Comparison of ENCODE assay signal across 29 cellular contexts in the genomic region with DNA sequence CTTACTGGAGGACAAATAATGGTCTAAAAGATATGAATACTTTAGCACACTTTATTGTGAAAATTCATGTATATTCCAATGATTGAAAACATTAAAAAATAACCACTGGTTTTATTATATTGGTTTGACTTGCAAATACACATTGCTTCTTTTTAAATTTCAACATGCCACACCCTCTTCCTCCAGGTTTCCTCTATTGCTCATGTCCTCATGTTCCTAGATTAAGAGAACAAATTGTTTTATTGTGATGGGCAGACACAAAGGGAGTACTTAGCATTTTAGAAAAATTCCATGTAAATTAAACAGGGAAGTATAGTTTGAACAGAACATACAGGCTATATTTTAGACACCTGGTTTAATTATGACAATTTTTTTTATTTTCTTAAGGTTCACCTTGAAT.
"Had no signal": no experiment of that assay in that cellular context is flagged by ENCODE, and none has a peak within 500 bp of the region (broad histone marks: within the 10 kb centered on the region; RNA-seq: fewer than 3 reads in every experiment).

No MANE protein-coding gene starts in this region.

- H3K4me3 Mint-ChIP-seq: activated CD4-positive, alpha-beta memory T cell treated with anti-CD3 and anti-CD28 coated beads for 36 hours; activated CD4-positive, alpha-beta T cell treated with anti-CD3 and anti-CD28 coated beads for 36 hours; activated CD4-positive, alpha-beta T cell treated with anti-CD3 and anti-CD28 coated beads, Interleukin-2, amount 10 ng/mL, durations not matched to agents 24 days and 14 days; activated naive CD4-positive, alpha-beta T cell treated with anti-CD3 and anti-CD28 coated beads, Interleukin-2, amount 10 ng/mL, durations not matched to agents 7 days and 5 days; activated naive CD8-positive, alpha-beta T cell treated with anti-CD3 and anti-CD28 coated beads, Interleukin-2, amount 10 ng/mL, durations not matched to agents 7 days and 5 days; activated T-cell treated with anti-CD3 and anti-CD28 coated beads, Interleukin-2, amount 50 U/mL, for 24 hours; activated T-cell treated with anti-CD3 and anti-CD28 coated beads, Interleukin-2, amount 50 U/mL, for 72 hours; central memory CD8-positive, alpha-beta T cell; endodermal cell had no signal

- H3K27ac ChIP-seq: brain microvascular endothelial cell, dorsolateral prefrontal cortex, esophagus muscularis mucosa, gastroesophageal sphincter, heart right ventricle had no signal

- H3K4me1 Mint-ChIP-seq: central memory CD8-positive, alpha-beta T cell had no signal

- H3K36me3 Mint-ChIP-seq: activated CD4-positive, alpha-beta memory T cell treated with anti-CD3 and anti-CD28 coated beads for 36 hours; activated naive CD8-positive, alpha-beta T cell treated with anti-CD3 and anti-CD28 coated beads, Interleukin-2, amount 10 ng/mL, durations not matched to agents 7 days and 5 days had no signal

- DNase-seq: activated CD4-positive, alpha-beta memory T cell treated with anti-CD3 and anti-CD28 coated beads for 36 hours; activated CD4-positive, alpha-beta T cell treated with anti-CD3 and anti-CD28 coated beads for 36 hours; activated CD4-positive, alpha-beta T cell treated with anti-CD3 and anti-CD28 coated beads, Interleukin-2, amount 10 ng/mL, durations not matched to agents 24 days and 14 days; activated CD4-positive, CD25-positive, alpha-beta regulatory T cell; activated CD4-positive, CD25-positive, alpha-beta regulatory T cell treated with anti-CD3 and anti-CD28 coated beads, Interleukin-2, amount 50 U/mL, for 72 hours; activated CD8-positive, alpha-beta memory T cell treated with anti-CD3 and anti-CD28 coated beads, Interleukin-2, amount 50 U/mL, for 48 hours; activated gamma-delta T cell; activated naive CD4-positive, alpha-beta T cell; activated naive CD4-positive, alpha-beta T cell treated with anti-CD3 and anti-CD28 coated beads, Interleukin-2, amount 10 ng/mL, durations not matched to agents 7 days and 5 days; activated naive CD8-positive, alpha-beta T cell treated with anti-CD3 and anti-CD28 coated beads, Interleukin-2, amount 10 ng/mL, durations not matched to agents 7 days and 5 days; activated T-cell treated with anti-CD3 and anti-CD28 coated beads for 4 hours; activated T-cell treated with anti-CD3 and anti-CD28 coated beads, Interleukin-2, amount 50 U/mL, for 24 hours; activated T-cell treated with anti-CD3 and anti-CD28 coated beads, Interleukin-2, amount 50 U/mL, for 72 hours; amniotic stem cell; anterior cingulate cortex; brain microvascular endothelial cell; cortex of kidney; dorsolateral prefrontal cortex; effector memory CD4-positive, alpha-beta T cell; endodermal cell; erythroblast; foreskin melanocyte; heart right ventricle; T-helper 2 cell had no signal

- H3K36me3 ChIP-seq: brain microvascular endothelial cell, esophagus muscularis mucosa, gastroesophageal sphincter, heart right ventricle had no signal

- H3K9me3 Mint-ChIP-seq: activated CD4-positive, alpha-beta memory T cell treated with anti-CD3 and anti-CD28 coated beads for 36 hours; activated T-cell treated with anti-CD3 and anti-CD28 coated beads, Interleukin-2, amount 50 U/mL, for 24 hours; endodermal cell had no signal

- H3K4me1 ChIP-seq: esophagus muscularis mucosa, gastroesophageal sphincter, heart right ventricle had no signal

- H3K4me3 ChIP-seq: dorsolateral prefrontal cortex, esophagus muscularis mucosa, gastroesophageal sphincter, heart right ventricle had no signal

- H3K27ac Mint-ChIP-seq: activated CD4-positive, alpha-beta memory T cell treated with anti-CD3 and anti-CD28 coated beads for 36 hours; activated CD4-positive, alpha-beta T cell treated with anti-CD3 and anti-CD28 coated beads for 36 hours; activated CD4-positive, alpha-beta T cell treated with anti-CD3 and anti-CD28 coated beads, Interleukin-2, amount 10 ng/mL, durations not matched to agents 24 days and 14 days; activated naive CD4-positive, alpha-beta T cell treated with anti-CD3 and anti-CD28 coated beads, Interleukin-2, amount 10 ng/mL, durations not matched to agents 7 days and 5 days; activated naive CD8-positive, alpha-beta T cell treated with anti-CD3 and anti-CD28 coated beads, Interleukin-2, amount 10 ng/mL, durations not matched to agents 7 days and 5 days; activated T-cell treated with anti-CD3 and anti-CD28 coated beads, Interleukin-2, amount 50 U/mL, for 24 hours; activated T-cell treated with anti-CD3 and anti-CD28 coated beads, Interleukin-2, amount 50 U/mL, for 72 hours; endodermal cell had no signal

- FAIRE-seq: bronchial epithelial cell, colon had no signal

- H3K9me3 ChIP-seq: esophagus muscularis mucosa, gastroesophageal sphincter had no signal
